Comparison of ENCODE assay signal across 8 cellular contexts in the genomic region with DNA sequence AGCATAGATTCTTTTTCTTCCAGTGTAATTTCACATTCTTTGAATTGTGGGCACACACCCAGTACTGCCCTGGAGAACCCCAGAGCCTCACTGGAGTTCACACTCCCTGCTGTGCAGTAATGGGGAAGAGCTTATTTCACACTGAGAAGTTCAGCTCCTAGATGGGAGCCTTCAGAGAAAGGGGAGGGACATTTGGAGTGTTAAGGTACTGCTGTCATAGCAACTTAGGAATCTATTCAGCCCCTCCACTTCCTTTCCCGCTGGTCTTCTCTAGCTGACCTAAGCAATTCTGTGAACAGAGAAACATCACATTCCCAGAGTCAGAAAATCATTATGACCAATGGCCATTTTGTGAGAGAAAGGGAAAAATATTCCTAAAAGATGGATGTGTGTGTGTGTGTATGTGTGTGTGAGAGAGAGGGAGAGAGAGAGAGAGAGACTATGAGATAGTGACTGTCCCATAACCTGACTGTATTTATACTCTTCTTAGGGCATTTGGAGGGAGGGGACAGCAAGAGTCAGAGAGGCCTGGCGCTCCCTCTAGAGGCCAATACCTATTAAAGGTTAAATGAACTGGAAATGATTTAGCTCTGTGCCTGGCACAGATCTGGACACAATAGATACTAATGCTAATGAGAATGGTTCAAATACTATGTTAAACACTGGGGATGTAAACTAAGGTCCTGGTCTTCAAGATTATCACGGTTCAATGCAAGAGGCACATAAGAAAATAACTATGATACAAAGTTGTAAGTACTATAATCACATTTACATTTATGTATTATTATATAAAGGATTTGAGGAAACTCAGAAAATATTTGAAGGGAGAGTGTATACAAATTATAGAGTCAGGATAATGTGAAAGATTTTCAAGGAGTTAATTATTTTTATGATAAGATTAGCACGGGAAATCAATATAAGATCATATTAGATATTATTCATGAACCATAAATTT. TPM values are rescaled to one million over a fixed set of nuclear protein-coding genes. Genes with fewer than 3 reads are reported as not detected.
DNase-seq lines count a peak whose midpoint lies in the region; ATAC-seq and TF ChIP-seq lines count a peak whose summit lies in the region.

No MANE protein-coding gene starts in this region.

- WGBS in liver = 32% methylated on average over 4 of the region's 4 CpGs

- no peak overlapping the region for H3K4me2 ChIP-seq in SU-DHL-6 (ENCODE audit: low read depth, low read length, poor library complexity, severe bottlenecking)

- CTCF ChIA-PET in AG04450 (lab: Charles Lee) = interaction anchor here (0.5 to 3.0 kb wide), 36 partner anchors 8 to 631 kb away, joined by 3 to 21 read pairs (median 4); no protein-coding TSS in a partner anchor

- H3K4me3 ChIP-seq in AG04450 (ENCODE audit: low read depth, low read length) = no peak overlapping the region
- no peak overlapping the region for H3K4me3 ChIP-seq in SU-DHL-6 (ENCODE audit: insufficient read depth, low read length, poor library complexity, severe bottlenecking)
- H3K4me3 ChIP-seq in coronary artery = no peak overlapping the region
- no peak overlapping the region for H3K4me3 ChIP-seq in liver (ENCODE audit: low read depth in 1 of 3, low read length in 3 of 3)

- H3K79me2 ChIP-seq in SU-DHL-6 (ENCODE audit: insufficient read depth, low read length) = no peaks in the 10 kb centered on the region

- no peaks in the 10 kb centered on the region for H4K20me1 ChIP-seq in SU-DHL-6 (ENCODE audit: low read depth, low read length)

- H3K36me3 ChIP-seq in SU-DHL-6 (ENCODE audit: low read length) = no peaks in the 10 kb centered on the region
- no peaks in the 10 kb centered on the region for H3K36me3 ChIP-seq in liver (ENCODE audit: control insufficient read depth in 4 of 4, insufficient read depth in 3 of 4, low read depth in 1 of 4, low read length in 3 of 4)

- H3K9me2 ChIP-seq in SU-DHL-6 (replicated peaks; ENCODE audit: insufficient read depth, low read length) = no peaks in the 10 kb centered on the region

- H3K27me3 ChIP-seq in AG04450 (ENCODE audit: control insufficient read depth, insufficient read depth, low read length) (no peaks in the 10 kb centered on the region), SU-DHL-6 (ENCODE audit: low read length) (no peaks in the 10 kb centered on the region), liver (ENCODE audit: control insufficient read depth in 4 of 4, insufficient read depth in 4 of 4, low read length in 3 of 4) (no peaks in the 10 kb centered on the region)

- H3K27ac ChIP-seq in AG04450 (ENCODE audit: low read depth, low read length) (no peak overlapping the region), SU-DHL-6 (ENCODE audit: low read depth, low read length) (no peak overlapping the region), coronary artery (no peak overlapping the region), liver (ENCODE audit: low read depth in 1 of 2, low read length in 2 of 2) (no peak overlapping the region)

- ATAC-seq in GM18498 (IDR thresholded peaks at IDR 0.05; ENCODE audit: unreplicated experiment) = peak; percentile 97
- ATAC-seq in HG02798 (IDR thresholded peaks at IDR 0.05; ENCODE audit: poor library complexity, unreplicated experiment) = peak; percentile 94

- H3K9ac ChIP-seq in SU-DHL-6 (ENCODE audit: low read length) = no peak overlapping the region
- no peak overlapping the region for H3K9ac ChIP-seq in liver (ENCODE audit: low read depth in 1 of 2, low read length in 2 of 2)

- TF ChIP-seq CTCF in AG04450 (IDR thresholded peaks at IDR 0.05; ENCODE audit: low read depth, low read length) = peak; percentile 70
- TF ChIP-seq CTCF in SU-DHL-6 (IDR thresholded peaks at IDR 0.05; ENCODE audit: insufficient read depth, low read length, poor library complexity, severe bottlenecking) = peak; percentile 45
- TF ChIP-seq CTCF in coronary artery (IDR thresholded peaks at IDR 0.05) = peak; percentile 48
- TF ChIP-seq CTCF in liver (IDR thresholded peaks at IDR 0.05; ENCODE audit: low read depth, low read length, missing input control) = peak; percentile 52

- POLR2A ChIA-PET in AG04450 (lab: Yijun Ruan, JAX) = no interaction called here

- no peaks in the 10 kb centered on the region for H3F3A ChIP-seq in SU-DHL-6 (ENCODE audit: insufficient read depth)

- DNase-seq in AG04450 (ENCODE audit: low read depth, low spot score) (no peak), MV-4-11 (lab: John Stamatoyannopoulos, UW) (peak; percentile 45), coronary artery (ENCODE audit: low spot score) (no peak)
- peak; percentile 48 for DNase-seq in stimulated activated CD8-positive, alpha-beta memory T cell treated with anti-CD3 and anti-CD28 coated beads, Interleukin-4, amount 100 ng/mL, for 48 hours

- H2AFZ ChIP-seq in SU-DHL-6 (ENCODE audit: low read depth, low read length, severe bottlenecking) = no peak overlapping the region

- H3K4me1 ChIP-seq in liver (ENCODE audit: control insufficient read depth in 4 of 4, insufficient read depth in 4 of 4, low read length in 3 of 4) = peaks cover 0 to 2% (median 1%) of the 10 kb centered on the region in 4 donors

- no peaks in the 10 kb centered on the region for H3K9me3 ChIP-seq in AG04450 (ENCODE audit: control insufficient read depth, insufficient read depth, low read length)
- no peaks in the 10 kb centered on the region for H3K9me3 ChIP-seq in SU-DHL-6 (ENCODE audit: insufficient read depth, low read length)
- no peaks in the 10 kb centered on the region for H3K9me3 ChIP-seq in liver (ENCODE audit: control insufficient read depth in 4 of 4, low read length in 3 of 4)

- peak; percentile 82 to 86 for TF ChIP-seq RAD21 in liver (IDR thresholded peaks at IDR 0.05)

TF ChIP-seq in liver, 16 proteins besides CTCF, POLR2A, EP300 and RAD21:
- no peak for TF ChIP-seq EGR1 (IDR thresholded peaks at IDR 0.05; ENCODE audit: low read depth in 2 of 2)
- TF ChIP-seq, protein P1, sequence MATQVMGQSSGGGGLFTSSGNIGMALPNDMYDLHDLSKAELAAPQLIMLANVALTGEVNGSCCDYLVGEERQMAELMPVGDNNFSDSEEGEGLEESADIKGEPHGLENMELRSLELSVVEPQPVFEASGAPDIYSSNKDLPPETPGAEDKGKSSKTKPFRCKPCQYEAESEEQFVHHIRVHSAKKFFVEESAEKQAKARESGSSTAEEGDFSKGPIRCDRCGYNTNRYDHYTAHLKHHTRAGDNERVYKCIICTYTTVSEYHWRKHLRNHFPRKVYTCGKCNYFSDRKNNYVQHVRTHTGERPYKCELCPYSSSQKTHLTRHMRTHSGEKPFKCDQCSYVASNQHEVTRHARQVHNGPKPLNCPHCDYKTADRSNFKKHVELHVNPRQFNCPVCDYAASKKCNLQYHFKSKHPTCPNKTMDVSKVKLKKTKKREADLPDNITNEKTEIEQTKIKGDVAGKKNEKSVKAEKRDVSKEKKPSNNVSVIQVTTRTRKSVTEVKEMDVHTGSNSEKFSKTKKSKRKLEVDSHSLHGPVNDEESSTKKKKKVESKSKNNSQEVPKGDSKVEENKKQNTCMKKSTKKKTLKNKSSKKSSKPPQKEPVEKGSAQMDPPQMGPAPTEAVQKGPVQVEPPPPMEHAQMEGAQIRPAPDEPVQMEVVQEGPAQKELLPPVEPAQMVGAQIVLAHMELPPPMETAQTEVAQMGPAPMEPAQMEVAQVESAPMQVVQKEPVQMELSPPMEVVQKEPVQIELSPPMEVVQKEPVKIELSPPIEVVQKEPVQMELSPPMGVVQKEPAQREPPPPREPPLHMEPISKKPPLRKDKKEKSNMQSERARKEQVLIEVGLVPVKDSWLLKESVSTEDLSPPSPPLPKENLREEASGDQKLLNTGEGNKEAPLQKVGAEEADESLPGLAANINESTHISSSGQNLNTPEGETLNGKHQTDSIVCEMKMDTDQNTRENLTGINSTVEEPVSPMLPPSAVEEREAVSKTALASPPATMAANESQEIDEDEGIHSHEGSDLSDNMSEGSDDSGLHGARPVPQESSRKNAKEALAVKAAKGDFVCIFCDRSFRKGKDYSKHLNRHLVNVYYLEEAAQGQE (IDR thresholded peaks at IDR 0.05) = no peak
- no peak for TF ChIP-seq RXRA (IDR thresholded peaks at IDR 0.05)
- no peak for TF ChIP-seq FOXA1 (IDR thresholded peaks at IDR 0.05)
- TF ChIP-seq NR2F2 (IDR thresholded peaks at IDR 0.05) = no peak
- no peak for TF ChIP-seq HNF4G (IDR thresholded peaks at IDR 0.05)
- TF ChIP-seq SP1 (IDR thresholded peaks at IDR 0.05) = no peak
- TF ChIP-seq, protein P2, sequence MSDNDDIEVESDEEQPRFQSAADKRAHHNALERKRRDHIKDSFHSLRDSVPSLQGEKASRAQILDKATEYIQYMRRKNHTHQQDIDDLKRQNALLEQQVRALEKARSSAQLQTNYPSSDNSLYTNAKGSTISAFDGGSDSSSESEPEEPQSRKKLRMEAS (IDR thresholded peaks at IDR 0.05) = no peak
- no peak for TF ChIP-seq TAF1 (conservative IDR thresholded peaks at IDR 0.05)
- TF ChIP-seq YY1 (IDR thresholded peaks at IDR 0.05) = no peak
- TF ChIP-seq, protein P3, sequence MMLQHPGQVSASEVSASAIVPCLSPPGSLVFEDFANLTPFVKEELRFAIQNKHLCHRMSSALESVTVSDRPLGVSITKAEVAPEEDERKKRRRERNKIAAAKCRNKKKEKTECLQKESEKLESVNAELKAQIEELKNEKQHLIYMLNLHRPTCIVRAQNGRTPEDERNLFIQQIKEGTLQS (IDR thresholded peaks at IDR 0.05) = no peak
- TF ChIP-seq, protein P4, sequence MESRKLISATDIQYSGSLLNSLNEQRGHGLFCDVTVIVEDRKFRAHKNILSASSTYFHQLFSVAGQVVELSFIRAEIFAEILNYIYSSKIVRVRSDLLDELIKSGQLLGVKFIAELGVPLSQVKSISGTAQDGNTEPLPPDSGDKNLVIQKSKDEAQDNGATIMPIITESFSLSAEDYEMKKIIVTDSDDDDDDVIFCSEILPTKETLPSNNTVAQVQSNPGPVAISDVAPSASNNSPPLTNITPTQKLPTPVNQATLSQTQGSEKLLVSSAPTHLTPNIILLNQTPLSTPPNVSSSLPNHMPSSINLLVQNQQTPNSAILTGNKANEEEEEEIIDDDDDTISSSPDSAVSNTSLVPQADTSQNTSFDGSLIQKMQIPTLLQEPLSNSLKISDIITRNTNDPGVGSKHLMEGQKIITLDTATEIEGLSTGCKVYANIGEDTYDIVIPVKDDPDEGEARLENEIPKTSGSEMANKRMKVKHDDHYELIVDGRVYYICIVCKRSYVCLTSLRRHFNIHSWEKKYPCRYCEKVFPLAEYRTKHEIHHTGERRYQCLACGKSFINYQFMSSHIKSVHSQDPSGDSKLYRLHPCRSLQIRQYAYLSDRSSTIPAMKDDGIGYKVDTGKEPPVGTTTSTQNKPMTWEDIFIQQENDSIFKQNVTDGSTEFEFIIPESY (IDR thresholded peaks at IDR 0.05) = no peak
- TF ChIP-seq FOXA2 (IDR thresholded peaks at IDR 0.05) = no peak
- TF ChIP-seq HNF4A (conservative IDR thresholded peaks at IDR 0.05) = no peak
- TF ChIP-seq JUND (IDR thresholded peaks at IDR 0.05) = no peak
- no peak for TF ChIP-seq GABPA (IDR thresholded peaks at IDR 0.05 in 1 of 2, conservative IDR thresholded peaks at IDR 0.05 in 1 of 2)
TF ChIP-seq in liver: peak in this region for 0.

RNA-seq across cellular contexts. Expression of a gene that starts 41.5 kb away (rescaled TPM):
- polyA plus RNA-seq in AG04450 (2011; rRNA removed) (68.4 and 73.3 TPM in 2 replicates), liver (10 to 100 TPM; 12.3 to 14.5 TPM)
- 84.1 and 95.3 TPM in 2 replicates for polyA minus RNA-seq in AG04450 (2011; rRNA and poly(A)+ RNA removed)
- 10 to 100 TPM; 23.9 to 50.1 TPM for total RNA-seq in liver

Comparison
In these comparisons a context has a peak if more than half of its experiments do, and no peak if none do; other contexts are left out.
1. DNase-seq: peak in MV-4-11 (single experiment) and stimulated activated CD8-positive, alpha-beta memory T cell treated with anti-CD3 and anti-CD28 coated beads, Interleukin-4, amount 100 ng/mL, for 48 hours (single experiment); none in AG04450 (single experiment) and coronary artery (single experiment).
2. Peak in every context shown above with its lines, with median percentiles within 50 percentile points of each other: CTCF ChIP-seq.